ENCODE assay signal across 8 cellular contexts in the genomic region with DNA sequence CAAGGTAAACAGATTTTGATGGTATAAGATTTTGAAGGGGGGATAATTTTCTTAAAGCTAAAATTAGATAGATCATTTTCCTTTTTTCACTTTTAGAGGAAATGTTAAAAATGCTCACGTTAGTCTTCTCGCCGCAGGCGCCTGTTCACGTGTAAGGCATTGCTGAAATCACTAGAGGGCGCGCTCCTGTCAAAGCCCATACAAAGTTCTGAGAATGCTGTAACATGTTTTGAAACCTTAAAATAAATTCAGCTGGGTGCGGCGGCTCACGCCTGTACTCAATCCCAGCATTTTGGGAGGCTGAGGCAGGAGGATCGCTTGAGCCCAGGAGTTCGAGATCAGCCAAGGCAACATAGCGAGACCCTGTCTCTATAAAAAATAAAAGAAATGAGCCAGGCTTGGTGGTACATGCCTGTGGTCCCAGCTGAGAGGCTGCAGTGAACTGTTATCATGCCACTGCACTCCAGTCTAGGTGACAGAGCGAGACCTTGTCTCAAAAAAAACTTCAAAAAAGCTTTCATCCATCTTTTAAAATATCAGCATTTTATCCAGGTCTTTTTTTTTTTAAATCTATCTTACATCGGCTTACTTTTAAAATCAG.
A peak's percentile ranks its signal among the peaks of the same experiment; 100 is the strongest.
DNase-seq lines count a peak whose midpoint lies in the region; TF ChIP-seq lines count a peak whose summit lies in the region.
"Had no signal": no experiment of that assay in that cellular context is flagged by ENCODE, and none has a peak within 500 bp of the region (broad histone marks: within the 10 kb centered on the region; RNA-seq: fewer than 3 reads in every experiment).

No MANE protein-coding gene starts in this region.

- no peaks in the 10 kb centered on the region for H3K9me3 ChIP-seq in H9 (ENCODE audit: control insufficient read depth, low read depth, low read length)
- no peaks in the 10 kb centered on the region for H3K9me3 ChIP-seq in trophoblast cell (ENCODE audit: insufficient read depth, low read depth, low read length)

- WGBS in H9 (ENCODE audit: extremely low coverage, insufficient read length, low lambda C conversion rate): no CpG with 5 or more reads among the region's 15 CpGs
- no CpG with 5 or more reads among the region's 15 CpGs for WGBS in trophoblast cell (ENCODE audit: extremely low coverage, insufficient coverage, insufficient read length)

- H3K9me3 Mint-ChIP-seq in H9: no peaks in the 10 kb centered on the region; a peak in 1 of 5 replicates
- no peaks in the 10 kb centered on the region for H3K9me3 Mint-ChIP-seq in activated CD4-positive, alpha-beta memory T cell treated with anti-CD3 and anti-CD28 coated beads for 36 hours
- H3K9me3 Mint-ChIP-seq: activated naive CD8-positive, alpha-beta T cell treated with anti-CD3 and anti-CD28 coated beads, Interleukin-2, amount 10 ng/mL, durations not matched to agents 7 days and 5 days had no signal

- H3K27me3 ChIP-seq in H9 (ENCODE audit: insufficient read depth, low read length) (no peaks in the 10 kb centered on the region), trophoblast cell (ENCODE audit: insufficient read depth, low read length) (no peaks in the 10 kb centered on the region)

- H2BK5ac ChIP-seq in H9 (ENCODE audit: insufficient read length, low read length): no peak overlapping the region
- no peak overlapping the region for H2BK5ac ChIP-seq in trophoblast cell (ENCODE audit: low read depth, low read length, poor library complexity)

- H3K56ac ChIP-seq in H9 (ENCODE audit: insufficient read length, low read depth, low read length): no peak overlapping the region

- H4K8ac ChIP-seq in H9 (replicated peaks; ENCODE audit: insufficient read length, low read depth, low read length) (no peak overlapping the region), trophoblast cell (ENCODE audit: low read depth, low read length) (no peak overlapping the region)

- H4K20me1 ChIP-seq in H9 (ENCODE audit: control insufficient read depth, insufficient read depth, insufficient read length): no peaks in the 10 kb centered on the region

- H3K23ac ChIP-seq in H9 (ENCODE audit: insufficient read length, low read depth, low read length) (no peak overlapping the region), trophoblast cell (ENCODE audit: low read length) (no peak overlapping the region)

- H3T11ph ChIP-seq in H9 (ENCODE audit: low read length): no peak overlapping the region

- no peaks in the 10 kb centered on the region for H3K4me1 ChIP-seq in H9 (ENCODE audit: insufficient read depth, low read length)
- no peaks in the 10 kb centered on the region for H3K4me1 ChIP-seq in trophoblast cell (ENCODE audit: control insufficient read depth in 1 of 2, insufficient read depth in 2 of 2, low read length in 2 of 2)

- no peak overlapping the region for H3K27ac ChIP-seq in H9 (ENCODE audit: insufficient read length, low read depth, low read length)
- no peak overlapping the region for H3K27ac ChIP-seq in trophoblast cell (ENCODE audit: low read depth, low read length)

- POLR2A ChIA-PET in GM10248 (lab: Yijun Ruan, JAX): no interaction called here
- POLR2A ChIA-PET in activated CD4-positive, alpha-beta memory T cell treated with anti-CD3 and anti-CD28 coated beads for 36 hours (lab: Charles Lee): no interaction called here

- H3K18ac ChIP-seq in H9 (ENCODE audit: insufficient read length, low read depth, low read length): no peak overlapping the region
- H3K18ac ChIP-seq in trophoblast cell (ENCODE audit: low read length): no peak overlapping the region

- H3K36me3 ChIP-seq in trophoblast cell (ENCODE audit: control insufficient read depth in 1 of 2, insufficient read depth in 2 of 2, low read length in 2 of 2): no peaks in the 10 kb centered on the region

- peak; percentile 37 for DNase-seq in GM10248 (ENCODE audit: extremely low spot score)
- peak; percentile 50 for DNase-seq in H9
- DNase-seq in NCI-H2171 treated with DMSO at 0.1 percent for 48 hours (lab: John Stamatoyannopoulos, UW): peak; percentile 36
- DNase-seq in activated CD4-positive, alpha-beta memory T cell treated with anti-CD3 and anti-CD28 coated beads for 36 hours: peak; percentile 55
- DNase-seq in fibroblast of the conjunctiva (ENCODE audit: low read depth): peak; percentile 21
- DNase-seq in trophoblast cell: peak; percentile 39 to 68
- DNase-seq in OCI-M2 (lab: John Stamatoyannopoulos, UW; ENCODE audit: unreplicated experiment): no peak
- DNase-seq: activated naive CD8-positive, alpha-beta T cell treated with anti-CD3 and anti-CD28 coated beads, Interleukin-2, amount 10 ng/mL, durations not matched to agents 7 days and 5 days had no signal

- H3K14ac ChIP-seq in H9 (ENCODE audit: insufficient read depth, low read length): no peak overlapping the region
- no peak overlapping the region for H3K14ac ChIP-seq in trophoblast cell (ENCODE audit: low read length)

- H3K27me3 Mint-ChIP-seq in H9 (ENCODE audit: low read depth): peaks cover 6% of the 10 kb centered on the region
- H3K27me3 Mint-ChIP-seq in activated CD4-positive, alpha-beta memory T cell treated with anti-CD3 and anti-CD28 coated beads for 36 hours: peaks cover 6% of the 10 kb centered on the region

- H3K79me2 ChIP-seq in H9 (ENCODE audit: insufficient read depth, low read length) (no peaks in the 10 kb centered on the region), trophoblast cell (ENCODE audit: control insufficient read depth, insufficient read depth, low read length, poor library complexity) (no peaks in the 10 kb centered on the region)

- H2AK5ac ChIP-seq in H9 (ENCODE audit: insufficient read length, low read length) (no peak overlapping the region), trophoblast cell (ENCODE audit: low read length) (no peak overlapping the region)

- H2AFZ ChIP-seq in H9 (ENCODE audit: low read length) (no peak overlapping the region), trophoblast cell (ENCODE audit: insufficient read depth, low read length, poor library complexity) (no peak overlapping the region)

- H3K9ac ChIP-seq in H9 (ENCODE audit: extremely low read depth, insufficient read length, low read length) (no peak overlapping the region), trophoblast cell (ENCODE audit: low read length) (no peak overlapping the region)

- H3K4me2 ChIP-seq in H9 (ENCODE audit: insufficient read depth, insufficient read length, low read length) (no peak overlapping the region), trophoblast cell (ENCODE audit: low read length) (no peak overlapping the region)

- intact Hi-C loops in activated CD4-positive, alpha-beta memory T cell treated with anti-CD3 and anti-CD28 coated beads for 36 hours (cut with micrococcal nuclease): loop anchor here (1.0 kb wide), 1 partner anchor 377 kb away; no protein-coding TSS in a partner anchor

- H3K36me3 Mint-ChIP-seq in H9 (ENCODE audit: insufficient read depth in 1 of 3, low read depth in 3 of 3): no peaks in the 10 kb centered on the region
- H3K36me3 Mint-ChIP-seq in activated CD4-positive, alpha-beta memory T cell treated with anti-CD3 and anti-CD28 coated beads for 36 hours: no peaks in the 10 kb centered on the region
- H3K36me3 Mint-ChIP-seq: activated naive CD8-positive, alpha-beta T cell treated with anti-CD3 and anti-CD28 coated beads, Interleukin-2, amount 10 ng/mL, durations not matched to agents 7 days and 5 days had no signal

- CTCF ChIA-PET in GM10248 (lab: Yijun Ruan, JAX): interaction anchor here (0.8 to 5.9 kb wide), 11 partner anchors 11 to 418 kb away, joined by 3 to 35 read pairs (median 3); partner anchors contain the start of gene ENOX2
- CTCF ChIA-PET in activated CD4-positive, alpha-beta memory T cell treated with anti-CD3 and anti-CD28 coated beads for 36 hours (lab: Charles Lee): interaction anchor here (0.6 to 2.9 kb wide), 11 partner anchors 16 to 382 kb away, joined by 3 to 14 read pairs (median 4); partner anchors contain the start of gene RBMX2

- no peak overlapping the region for H3K27ac Mint-ChIP-seq in H9
- no peak overlapping the region for H3K27ac Mint-ChIP-seq in activated CD4-positive, alpha-beta memory T cell treated with anti-CD3 and anti-CD28 coated beads for 36 hours
- H3K27ac Mint-ChIP-seq: activated naive CD8-positive, alpha-beta T cell treated with anti-CD3 and anti-CD28 coated beads, Interleukin-2, amount 10 ng/mL, durations not matched to agents 7 days and 5 days had no signal

- H2BK15ac ChIP-seq in H9 (ENCODE audit: low read depth, low read length): no peak overlapping the region

- H3K4me3 ChIP-seq in trophoblast cell (ENCODE audit: low read depth, low read length): no peak overlapping the region

- H2BK20ac ChIP-seq in H9 (ENCODE audit: low read depth, low read length, poor library complexity, severe bottlenecking): no peak overlapping the region

- no peaks in the 10 kb centered on the region; a peak in 1 of 4 replicates for H3K4me1 Mint-ChIP-seq in H9
- no peaks in the 10 kb centered on the region for H3K4me1 Mint-ChIP-seq in activated CD4-positive, alpha-beta memory T cell treated with anti-CD3 and anti-CD28 coated beads for 36 hours (ENCODE audit: low read depth)
- H3K4me1 Mint-ChIP-seq: activated naive CD8-positive, alpha-beta T cell treated with anti-CD3 and anti-CD28 coated beads, Interleukin-2, amount 10 ng/mL, durations not matched to agents 7 days and 5 days had no signal

- H3K4ac ChIP-seq in H9 (ENCODE audit: low read depth, low read length) (no peak overlapping the region), trophoblast cell (ENCODE audit: low read depth, low read length) (no peak overlapping the region)

- H3K79me1 ChIP-seq in H9 (ENCODE audit: insufficient read depth, low read depth, low read length, poor library complexity, severe bottlenecking) (no peaks in the 10 kb centered on the region), trophoblast cell (ENCODE audit: low read length) (no peaks in the 10 kb centered on the region)

- H2BK12ac ChIP-seq in H9 (ENCODE audit: insufficient read length, low read depth, low read length) (no peak overlapping the region), trophoblast cell (ENCODE audit: low read length) (no peak overlapping the region)

- H3K23me2 ChIP-seq in H9 (ENCODE audit: insufficient read length, low read depth, low read length, poor library complexity, severe bottlenecking): no peaks in the 10 kb centered on the region

- no peak overlapping the region for H4K12ac ChIP-seq in trophoblast cell (ENCODE audit: low read depth, low read length)

- H4K91ac ChIP-seq in H9 (ENCODE audit: insufficient read length, low read depth, low read length) (no peak overlapping the region), trophoblast cell (ENCODE audit: low read depth, low read length) (no peak overlapping the region)

- no peak overlapping the region for H4K5ac ChIP-seq in H9 (ENCODE audit: insufficient read length, low read depth, low read length)

- H2BK120ac ChIP-seq in H9 (ENCODE audit: low read depth, low read length, poor library complexity, severe bottlenecking) (no peak overlapping the region), trophoblast cell (ENCODE audit: insufficient read depth, low read length, poor library complexity) (no peak overlapping the region)

- TF ChIP-seq CTCF in GM10248 (IDR thresholded peaks at IDR 0.05; ENCODE audit: control extremely low read depth, extremely low read depth, low read depth, missing control alignments) (peak; percentile 46), H9 (conservative IDR thresholded peaks at IDR 0.05) (peak; percentile 90)

- H3K4me3 Mint-ChIP-seq in H9: no peak overlapping the region
- no peak overlapping the region for H3K4me3 Mint-ChIP-seq in activated CD4-positive, alpha-beta memory T cell treated with anti-CD3 and anti-CD28 coated beads for 36 hours
- H3K4me3 Mint-ChIP-seq: activated naive CD8-positive, alpha-beta T cell treated with anti-CD3 and anti-CD28 coated beads, Interleukin-2, amount 10 ng/mL, durations not matched to agents 7 days and 5 days had no signal
